8 cellular contexts compared by ENCODE assay signal in genomic region chr5:122313001-122313402, GRCh38.
DNase-seq lines count a peak whose midpoint lies in the region; TF ChIP-seq lines count a peak whose summit lies in the region.

No MANE protein-coding gene starts in this region.

- no peak overlapping the region for H3K9ac ChIP-seq in iPS-15b (ENCODE audit: low read depth, low read length)

- in situ Hi-C loops in HAP-1 (cut with MboI; ENCODE audit: low sequenced_read_pairs) (no loop called here), astrocyte of the cerebellum (cut with HindIII; ENCODE audit: low sequenced_read_pairs) (no loop called here)

- H3K4me3 ChIP-seq in HAP-1 (peak overlapping the region; percentile 47), astrocyte of the cerebellum (ENCODE audit: low read depth, low read length) (peak overlapping the region; percentile 79), iPS-15b (ENCODE audit: low read depth, low read length) (peak overlapping the region; percentile 70), skeletal muscle cell (ENCODE audit: low read depth, low read length) (peak overlapping the region; percentile 78)

- H3K4me3 Mint-ChIP-seq in activated naive CD4-positive, alpha-beta T cell treated with anti-CD3 and anti-CD28 coated beads, Interleukin-2, amount 10 ng/mL, durations not matched to agents 7 days and 5 days: no peak overlapping the region

- no peak for TF ChIP-seq CTCF in astrocyte of the cerebellum (IDR thresholded peaks at IDR 0.05; ENCODE audit: low read depth, low read length, missing control alignments)

- DNase-seq in HAP-1 (ENCODE audit: low spot score in 2 of 2) (peak in 1 of 2 experiments; percentile 28), astrocyte of the cerebellum (ENCODE audit: low read depth) (no peak), skeletal muscle cell (ENCODE audit: low read depth) (no peak), D341Med (ENCODE audit: low spot score) (no peak), NCI-H1930 (lab: John Stamatoyannopoulos, UW) (no peak)
- DNase-seq in effector CD4-positive, alpha-beta T cell: no peak
- no peak for DNase-seq in activated naive CD4-positive, alpha-beta T cell treated with anti-CD3 and anti-CD28 coated beads, Interleukin-2, amount 10 ng/mL, durations not matched to agents 7 days and 5 days

- peaks cover 2% of the 10 kb centered on the region for H3K36me3 Mint-ChIP-seq in activated naive CD4-positive, alpha-beta T cell treated with anti-CD3 and anti-CD28 coated beads, Interleukin-2, amount 10 ng/mL, durations not matched to agents 7 days and 5 days

- H3K27me3 ChIP-seq in HAP-1 (ENCODE audit: low read depth) (peaks cover 22% of the 10 kb centered on the region; the same call in 1 of the 2 replicates), iPS-15b (ENCODE audit: control insufficient read depth, insufficient read depth, low read length) (peaks cover 37% of the 10 kb centered on the region)

- H3K9me3 ChIP-seq in HAP-1 (no peaks in the 10 kb centered on the region), iPS-15b (ENCODE audit: control insufficient read depth, insufficient read depth, low read length) (no peaks in the 10 kb centered on the region)

- H3K27me3 Mint-ChIP-seq in activated naive CD4-positive, alpha-beta T cell treated with anti-CD3 and anti-CD28 coated beads, Interleukin-2, amount 10 ng/mL, durations not matched to agents 7 days and 5 days: peaks cover 36% of the 10 kb centered on the region

- CTCF ChIA-PET in activated naive CD4-positive, alpha-beta T cell treated with anti-CD3 and anti-CD28 coated beads, Interleukin-2, amount 10 ng/mL, durations not matched to agents 7 days and 5 days (lab: Charles Lee): no interaction called here

- H3K9me3 Mint-ChIP-seq in activated naive CD4-positive, alpha-beta T cell treated with anti-CD3 and anti-CD28 coated beads, Interleukin-2, amount 10 ng/mL, durations not matched to agents 7 days and 5 days: no peaks in the 10 kb centered on the region

- H3K4me1 ChIP-seq in HAP-1 (peaks cover 16% of the 10 kb centered on the region), iPS-15b (ENCODE audit: control insufficient read depth, insufficient read depth, low read length) (peaks cover 10% of the 10 kb centered on the region)

- H3K4me1 Mint-ChIP-seq in activated naive CD4-positive, alpha-beta T cell treated with anti-CD3 and anti-CD28 coated beads, Interleukin-2, amount 10 ng/mL, durations not matched to agents 7 days and 5 days: peaks cover 5% of the 10 kb centered on the region

- no peak overlapping the region for H3K27ac Mint-ChIP-seq in activated naive CD4-positive, alpha-beta T cell treated with anti-CD3 and anti-CD28 coated beads, Interleukin-2, amount 10 ng/mL, durations not matched to agents 7 days and 5 days

- H3K36me3 ChIP-seq in HAP-1 (replicated peaks) (no peaks in the 10 kb centered on the region), iPS-15b (ENCODE audit: control insufficient read depth, insufficient read depth, low read length) (no peaks in the 10 kb centered on the region)
